ENCODE assay signal across 9 cellular contexts in the genomic region with DNA sequence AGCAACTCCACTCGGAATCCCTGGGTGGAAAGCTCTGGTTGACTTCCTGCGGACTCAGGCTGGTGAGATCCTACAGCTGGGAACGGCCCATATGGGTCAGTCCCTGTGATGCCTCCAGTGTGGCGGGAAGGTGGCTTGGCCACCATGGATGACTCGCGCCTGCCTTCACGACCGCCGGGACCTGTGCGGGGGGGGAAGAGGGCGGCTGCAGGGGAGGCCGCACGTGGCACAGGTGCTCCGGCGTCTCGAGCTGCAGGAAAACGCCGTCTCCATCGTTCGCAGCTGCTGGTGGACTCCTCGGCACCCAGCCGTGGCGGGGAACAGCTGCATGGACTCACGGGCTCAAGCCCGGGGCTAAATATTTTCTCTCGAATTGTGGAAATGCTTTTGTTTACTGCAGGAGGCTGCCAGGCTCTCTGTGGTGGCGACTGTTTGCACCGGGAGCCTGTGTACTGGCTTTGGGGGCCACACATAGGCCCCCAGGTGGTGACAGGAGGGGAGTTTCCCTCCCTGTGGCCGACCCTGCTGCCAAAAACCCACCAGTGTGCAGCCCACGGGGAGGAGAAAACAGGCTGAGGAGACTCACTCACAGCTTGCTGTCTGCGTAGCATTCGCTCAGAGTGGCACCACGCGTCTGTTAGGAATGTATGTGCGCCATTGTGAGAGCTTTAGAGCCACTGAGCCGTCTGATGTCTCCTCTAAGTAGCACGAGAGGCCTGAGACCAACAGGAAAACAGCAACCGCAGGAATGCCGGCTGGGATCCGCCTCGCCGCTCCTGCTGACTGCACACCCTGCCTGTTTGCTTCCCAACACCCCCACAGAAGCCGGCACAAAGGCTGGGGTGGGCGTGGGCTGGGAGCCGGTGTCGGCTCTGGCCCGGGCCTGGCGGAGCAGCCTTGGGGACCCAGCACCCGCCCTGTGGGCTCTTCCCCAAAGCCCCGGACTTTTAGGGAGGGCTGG.
DNase-seq lines count a peak whose midpoint lies in the region; ATAC-seq and TF ChIP-seq lines count a peak whose summit lies in the region.
"Had no signal": no experiment of that assay in that cellular context is flagged by ENCODE, and none has a peak within 500 bp of the region (broad histone marks: within the 10 kb centered on the region; RNA-seq: fewer than 3 reads in every experiment).

No MANE protein-coding gene starts in this region.

- intact Hi-C loops in tibial artery (cut with DNase I; ENCODE audit: low total_unique reads) = no loop called here

- H3K36me3 Mint-ChIP-seq in progenitor cell of endocrine pancreas (ENCODE audit: insufficient read depth) = no peaks in the 10 kb centered on the region

- no peaks in the 10 kb centered on the region for H3K4me1 Mint-ChIP-seq in progenitor cell of endocrine pancreas (ENCODE audit: low read depth)

- H3K27me3 ChIP-seq in tibial artery = no peaks in the 10 kb centered on the region

- H3K4me3 Mint-ChIP-seq in progenitor cell of endocrine pancreas (ENCODE audit: low read depth) = no peak overlapping the region
- H3K4me3 Mint-ChIP-seq: CD4-positive, alpha-beta T cell had no signal

- TF ChIP-seq CTCF in tibial artery (IDR thresholded peaks at IDR 0.05) (no peak), progenitor cell of endocrine pancreas (IDR thresholded peaks at IDR 0.05; ENCODE audit: unreplicated experiment) (no peak)

- no peaks in the 10 kb centered on the region for H3K9me3 ChIP-seq in tibial artery

- peak overlapping the region; percentile 78 to 81 for H3K27ac ChIP-seq in tibial artery

- peak; percentile 12 for DNase-seq in activated CD8-positive, alpha-beta memory T cell treated with anti-CD3 and anti-CD28 coated beads, Interleukin-2, amount 50 U/mL, for 4 hours
- no peak for DNase-seq in activated CD8-positive, alpha-beta memory T cell treated with anti-CD3 and anti-CD28 coated beads, Interleukin-2, amount 50 U/mL, for 48 hours
- DNase-seq in amniotic epithelial cell (ENCODE audit: low read depth) = peak; percentile 89
- peak; percentile 96 for DNase-seq in iris pigment epithelial cell (ENCODE audit: low read depth)
- DNase-seq in tibial artery = peak in 1 of 2 donors; percentile 77
- no peak for DNase-seq in progenitor cell of endocrine pancreas (ENCODE audit: low spot score, unreplicated experiment)
- DNase-seq in nucleus accumbens (lab: John Stamatoyannopoulos, UW) = no peak

- ATAC-seq in HG03442 (IDR thresholded peaks at IDR 0.05; ENCODE audit: unreplicated experiment) = no peak

- H3K27me3 Mint-ChIP-seq in progenitor cell of endocrine pancreas = peaks cover 2% of the 10 kb centered on the region
- H3K27me3 Mint-ChIP-seq: CD4-positive, alpha-beta T cell had no signal

- peaks cover 12 to 40% (median 34%) of the 10 kb centered on the region in 3 donors for H3K36me3 ChIP-seq in tibial artery

- peak overlapping the region; percentile 35 to 44 for H3K4me3 ChIP-seq in tibial artery

- H3K4me1 ChIP-seq in tibial artery = peaks cover 0 to 26% (median 19%) of the 10 kb centered on the region in 4 donors

- no peak overlapping the region for H3K27ac Mint-ChIP-seq in progenitor cell of endocrine pancreas
- H3K27ac Mint-ChIP-seq: CD4-positive, alpha-beta T cell had no signal

- H3K9me3 Mint-ChIP-seq in progenitor cell of endocrine pancreas (ENCODE audit: low read depth) = no peaks in the 10 kb centered on the region
- H3K9me3 Mint-ChIP-seq: CD4-positive, alpha-beta T cell had no signal

Comparison
In these comparisons a context has a peak if more than half of its experiments do, and no peak if none do; other contexts are left out.
1. DNase-seq: peak in activated CD8-positive, alpha-beta memory T cell treated with anti-CD3 and anti-CD28 coated beads, Interleukin-2, amount 50 U/mL, for 4 hours (single experiment), amniotic epithelial cell (single experiment) and iris pigment epithelial cell (single experiment); none in activated CD8-positive, alpha-beta memory T cell treated with anti-CD3 and anti-CD28 coated beads, Interleukin-2, amount 50 U/mL, for 48 hours (single experiment), progenitor cell of endocrine pancreas (single experiment) and nucleus accumbens (0 of 56).